ENCODE assay signal across 8 cellular contexts in genomic region chr11:123654566-123655081, GRCh38. TPM values are rescaled to one million over a fixed set of nuclear protein-coding genes. Genes with fewer than 3 reads are reported as not detected.
DNase-seq lines count a peak whose midpoint lies in the region; ATAC-seq and FAIRE-seq lines count a peak whose summit lies in the region.

TSS of gene SCN3B (minus strand) at chr11:123654624. CDS start at chr11:123653801, 823 bp downstream.

- H3K4me1 Mint-ChIP-seq in activated T-cell treated with anti-CD3 and anti-CD28 coated beads, Interleukin-2, amount 50 U/mL, for 72 hours (ENCODE audit: low read depth) = peaks cover under 1% of the 10 kb centered on the region
- peaks cover 8 to 12% of the 10 kb centered on the region in 2 donors for H3K4me1 Mint-ChIP-seq in natural killer cell treated with Interleukin-12 subunit alpha and Interleukin-12 subunit beta and Interleukin-15 and Interleukin-18, amount 100 ng/mL, for 72 hours (ENCODE audit: low read depth in 2 of 2)

- peaks cover 8 to 9% of the 10 kb centered on the region in 2 donors for H3K9me3 Mint-ChIP-seq in activated T-cell treated with anti-CD3 and anti-CD28 coated beads, Interleukin-2, amount 50 U/mL, for 72 hours
- peaks cover 16% of the 10 kb centered on the region for H3K9me3 Mint-ChIP-seq in natural killer cell treated with Interleukin-12 subunit alpha and Interleukin-12 subunit beta and Interleukin-15 and Interleukin-18, amount 100 ng/mL, for 72 hours

- peak; percentile 71 for DNase-seq in AG08395 (ENCODE audit: low spot score)
- DNase-seq in GM19238 (ENCODE audit: insufficient read length, low spot score) = peak; percentile 22
- DNase-seq in NCI-H2107 treated with DMSO at 0.1 percent for 48 hours (lab: John Stamatoyannopoulos, UW; ENCODE audit: unreplicated experiment) = peak; percentile 26
- DNase-seq in activated T-cell treated with anti-CD3 and anti-CD28 coated beads, Interleukin-2, amount 50 U/mL, for 72 hours = peak; percentile 3 to 46
- DNase-seq in foreskin melanocyte = peak; percentile 22
- no peak for DNase-seq in natural killer cell treated with Interleukin-12 subunit alpha and Interleukin-12 subunit beta and Interleukin-15 and Interleukin-18, amount 100 ng/mL, for 72 hours (ENCODE audit: low spot score)
- DNase-seq in urothelium cell line (ENCODE audit: low spot score) = peak; percentile 90

- H3K36me3 Mint-ChIP-seq in activated T-cell treated with anti-CD3 and anti-CD28 coated beads, Interleukin-2, amount 50 U/mL, for 72 hours (ENCODE audit: insufficient read depth in 2 of 2) = no peaks in the 10 kb centered on the region
- peaks cover 18% of the 10 kb centered on the region for H3K36me3 Mint-ChIP-seq in natural killer cell treated with Interleukin-12 subunit alpha and Interleukin-12 subunit beta and Interleukin-15 and Interleukin-18, amount 100 ng/mL, for 72 hours

- peak; percentile 72 to 85 for ATAC-seq in activated T-cell treated with anti-CD3 and anti-CD28 coated beads, Interleukin-2, amount 50 U/mL, for 72 hours (replicated peaks in 1 of 2)
- ATAC-seq in natural killer cell treated with Interleukin-12 subunit alpha and Interleukin-12 subunit beta and Interleukin-15 and Interleukin-18, amount 100 ng/mL, for 72 hours = peak; percentile 83 to 86
- no peak for ATAC-seq in GM21786 (IDR thresholded peaks at IDR 0.05; ENCODE audit: unreplicated experiment)

- H3K27ac Mint-ChIP-seq in activated T-cell treated with anti-CD3 and anti-CD28 coated beads, Interleukin-2, amount 50 U/mL, for 72 hours = no peak within 1 kb of the TSS
- H3K27ac Mint-ChIP-seq in natural killer cell treated with Interleukin-12 subunit alpha and Interleukin-12 subunit beta and Interleukin-15 and Interleukin-18, amount 100 ng/mL, for 72 hours = no peak within 1 kb of the TSS

- H3K27me3 Mint-ChIP-seq in activated T-cell treated with anti-CD3 and anti-CD28 coated beads, Interleukin-2, amount 50 U/mL, for 72 hours (ENCODE audit: low read depth) = peaks cover 42% of the 10 kb centered on the region
- H3K27me3 Mint-ChIP-seq in natural killer cell treated with Interleukin-12 subunit alpha and Interleukin-12 subunit beta and Interleukin-15 and Interleukin-18, amount 100 ng/mL, for 72 hours = peaks cover 29 to 33% of the 10 kb centered on the region in 2 donors

- peak; percentile 46 for FAIRE-seq in urothelium cell line (lab: Jason Lieb, UNC)

- H3K4me3 Mint-ChIP-seq in activated T-cell treated with anti-CD3 and anti-CD28 coated beads, Interleukin-2, amount 50 U/mL, for 72 hours = peak within 1 kb of the TSS; percentile 72 to 73
- H3K4me3 Mint-ChIP-seq in natural killer cell treated with Interleukin-12 subunit alpha and Interleukin-12 subunit beta and Interleukin-15 and Interleukin-18, amount 100 ng/mL, for 72 hours = peak within 1 kb of the TSS; percentile 59

RNA-seq across cellular contexts. Expression of gene SCN3B, which starts in this region (rescaled TPM):
- total RNA-seq in activated T-cell treated with anti-CD3 and anti-CD28 coated beads, Interleukin-2, amount 50 U/mL, for 72 hours = under 1 TPM in 1 of 2 donors, not detected in 1; 0.05 TPM
- not detected for total RNA-seq in natural killer cell treated with Interleukin-12 subunit alpha and Interleukin-12 subunit beta and Interleukin-15 and Interleukin-18, amount 100 ng/mL, for 72 hours

Comparison
In these comparisons a context has a peak if more than half of its experiments do, and no peak if none do; other contexts are left out.
1. Peak in DNase-seq and ATAC-seq in activated T-cell treated with anti-CD3 and anti-CD28 coated beads, Interleukin-2, amount 50 U/mL, for 72 hours; RNA of the gene not detected or under 1 TPM.
2. Peak in ATAC-seq in natural killer cell treated with Interleukin-12 subunit alpha and Interleukin-12 subunit beta and Interleukin-15 and Interleukin-18, amount 100 ng/mL, for 72 hours; RNA of the gene not detected or under 1 TPM.